In the genomic region with DNA sequence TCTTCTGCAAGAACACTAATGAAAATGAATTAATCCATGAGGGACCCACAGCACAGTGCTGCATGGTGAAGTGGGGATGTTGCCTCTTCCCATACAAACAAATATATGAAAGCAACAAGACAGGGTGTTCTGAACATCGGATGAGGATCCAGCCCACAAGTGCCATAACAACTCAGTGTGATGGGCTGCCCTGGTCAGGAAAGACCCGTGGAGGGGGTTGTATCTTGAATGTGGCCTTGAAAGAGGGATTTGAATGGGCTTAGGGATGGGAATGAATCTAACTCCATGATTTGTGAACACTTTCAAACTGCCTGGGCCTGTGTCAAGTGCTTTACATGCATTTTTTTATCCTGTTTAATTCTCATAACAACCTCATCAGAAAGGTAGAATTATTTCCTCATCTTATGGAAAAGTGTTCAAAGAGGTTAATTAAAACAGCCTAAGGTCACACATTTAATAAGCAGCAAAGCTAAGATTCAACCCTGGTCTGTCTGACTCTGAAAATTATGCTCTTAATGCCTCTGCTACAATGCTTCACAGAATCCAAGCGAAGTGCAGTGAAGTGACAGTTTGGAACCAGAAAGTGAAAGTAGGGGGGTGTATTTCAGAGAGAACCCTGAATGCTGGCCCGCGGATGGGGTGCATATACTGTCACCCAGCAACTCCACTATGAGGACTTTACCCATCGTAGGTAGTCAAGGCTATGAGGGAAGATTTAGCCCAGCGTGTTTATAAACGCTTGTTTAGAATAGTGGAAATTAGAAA, we compare ENCODE assay signal across 8 cellular contexts.
A peak's percentile ranks its signal among the peaks of the same experiment; 100 is the strongest.
DNase-seq lines count a peak whose midpoint lies in the region; ATAC-seq, FAIRE-seq and TF ChIP-seq lines count a peak whose summit lies in the region.

No MANE protein-coding gene starts in this region.

- H3K27me3 ChIP-seq in aorta (ENCODE audit: control insufficient read depth in 1 of 2, insufficient read depth in 2 of 2, low read length in 1 of 2) = no peaks in the 10 kb centered on the region

- no peaks in the 10 kb centered on the region for H3K27me3 Mint-ChIP-seq in activated naive CD8-positive, alpha-beta T cell treated with anti-CD3 and anti-CD28 coated beads for 36 hours
- peaks cover 1% of the 10 kb centered on the region for H3K27me3 Mint-ChIP-seq in neural crest cell (ENCODE audit: low read depth)

- intact Hi-C loops in aorta (cut with DNase I) = no loop called here

- peak overlapping the region in 1 of 2 donors; percentile 81 for H3K27ac ChIP-seq in aorta (ENCODE audit: low read depth in 1 of 2, low read length in 2 of 2)

- H3K36me3 ChIP-seq in aorta (ENCODE audit: control insufficient read depth in 1 of 2, insufficient read depth in 2 of 2, low read length in 1 of 2) = no peaks in the 10 kb centered on the region

- peak overlapping the region; percentile 61 for H3K27ac Mint-ChIP-seq in activated naive CD8-positive, alpha-beta T cell treated with anti-CD3 and anti-CD28 coated beads for 36 hours
- H3K27ac Mint-ChIP-seq in neural crest cell (ENCODE audit: unreplicated experiment) = peak overlapping the region; percentile 88

- no peaks in the 10 kb centered on the region for H3K4me1 ChIP-seq in aorta (ENCODE audit: control insufficient read depth in 1 of 2, insufficient read depth in 2 of 2, low read length in 2 of 2)

- peak; percentile 89 for FAIRE-seq in GM18507 (lab: Jason Lieb, UNC)

- H3K4me3 ChIP-seq in aorta (ENCODE audit: low read length in 2 of 2) = no peak overlapping the region

- peak overlapping the region; percentile 9 for H3K4me3 Mint-ChIP-seq in activated naive CD8-positive, alpha-beta T cell treated with anti-CD3 and anti-CD28 coated beads for 36 hours
- peak overlapping the region; percentile 72 for H3K4me3 Mint-ChIP-seq in neural crest cell

- no peaks in the 10 kb centered on the region for H3K9me3 ChIP-seq in aorta (ENCODE audit: control insufficient read depth, low read length)

- ATAC-seq in HG03066 (IDR thresholded peaks at IDR 0.05; ENCODE audit: low read depth, unreplicated experiment) (peak; percentile 47), aorta (ENCODE audit: low FRiP score) (no peak)

- peaks cover 59% of the 10 kb centered on the region for H3K4me1 Mint-ChIP-seq in activated naive CD8-positive, alpha-beta T cell treated with anti-CD3 and anti-CD28 coated beads for 36 hours
- H3K4me1 Mint-ChIP-seq in neural crest cell = peaks cover 40% of the 10 kb centered on the region

- no peak for TF ChIP-seq CTCF in neural crest cell (conservative IDR thresholded peaks at IDR 0.05)

- DNase-seq in GM18507 (ENCODE audit: extremely low spot score, insufficient read length, low read depth) (no peak), neural crest cell (ENCODE audit: low read depth, low spot score) (no peak), DMS 273 treated with DMSO at 0.1 percent for 48 hours (lab: John Stamatoyannopoulos, UW) (no peak), aorta (no peak), NCI-H1105 (lab: John Stamatoyannopoulos, UW) (no peak), SHP77 (lab: John Stamatoyannopoulos, UW) (no peak)
- DNase-seq in activated naive CD8-positive, alpha-beta T cell treated with anti-CD3 and anti-CD28 coated beads for 36 hours = peak; percentile 55

- H3K9me3 Mint-ChIP-seq in activated naive CD8-positive, alpha-beta T cell treated with anti-CD3 and anti-CD28 coated beads for 36 hours = no peaks in the 10 kb centered on the region
- no peaks in the 10 kb centered on the region for H3K9me3 Mint-ChIP-seq in neural crest cell

- 88 to 91% methylated on average over 8 of the region's 8 CpGs for WGBS in aorta, 2 donors

- no peaks in the 10 kb centered on the region for H3K36me3 Mint-ChIP-seq in activated naive CD8-positive, alpha-beta T cell treated with anti-CD3 and anti-CD28 coated beads for 36 hours
- no peaks in the 10 kb centered on the region for H3K36me3 Mint-ChIP-seq in neural crest cell (ENCODE audit: low read depth)
